ENCODE assay signal across 12 cellular contexts in the genomic region with DNA sequence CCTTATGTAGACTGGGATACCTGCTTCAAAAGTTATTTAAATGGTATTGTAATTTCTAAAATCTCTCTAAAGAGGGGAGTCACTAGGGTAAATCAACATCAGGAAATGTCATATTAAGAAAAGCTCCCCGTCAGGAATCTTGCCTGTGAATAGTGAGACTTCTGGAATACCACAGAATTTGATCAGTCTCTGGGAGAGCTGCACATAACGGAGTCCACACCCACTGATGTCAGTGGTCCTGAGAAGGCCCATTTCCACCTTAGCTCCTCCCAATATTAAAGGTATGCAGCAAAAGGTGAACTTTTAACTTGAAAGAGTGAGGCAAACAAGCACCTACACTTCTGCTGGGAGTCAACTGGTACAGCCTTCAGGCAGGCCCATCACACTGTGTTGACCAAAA. TPM values are rescaled to one million over a fixed set of nuclear protein-coding genes. Genes with fewer than 3 reads are reported as not detected.
DNase-seq lines count a peak whose midpoint lies in the region; ATAC-seq, FAIRE-seq and TF ChIP-seq lines count a peak whose summit lies in the region.
"Had no signal": no experiment of that assay in that cellular context is flagged by ENCODE, and none has a peak within 500 bp of the region (broad histone marks: within the 10 kb centered on the region; RNA-seq: fewer than 3 reads in every experiment).

No MANE protein-coding gene starts in this region.

- H3K9me3 ChIP-seq in RWPE2 (ENCODE audit: severe bottlenecking) (no peaks in the 10 kb centered on the region), small intestine (ENCODE audit: control insufficient read depth, low read depth) (no peaks in the 10 kb centered on the region)
- H3K9me3 ChIP-seq: right lobe of liver, thoracic aorta had no signal

- H3K4me3 ChIP-seq in RWPE2 (ENCODE audit: severe bottlenecking) (no peak overlapping the region), epithelial cell of esophagus (ENCODE audit: low read length) (no peak overlapping the region), small intestine (ENCODE audit: low read depth in 1 of 2, low read length in 2 of 2) (no peak overlapping the region)
- H3K4me3 ChIP-seq: right lobe of liver, thoracic aorta had no signal

- H3K27me3 ChIP-seq in RWPE2 (ENCODE audit: insufficient read depth, poor library complexity, severe bottlenecking) = no peaks in the 10 kb centered on the region
- H3K27me3 ChIP-seq in small intestine (ENCODE audit: control insufficient read depth in 2 of 2, insufficient read depth in 2 of 2, low read length in 2 of 2) = no peaks in the 10 kb centered on the region
- H3K27me3 ChIP-seq: right lobe of liver had no signal

- no peaks in the 10 kb centered on the region for H3K27me3 Mint-ChIP-seq in activated CD4-positive, alpha-beta T cell treated with anti-CD3 and anti-CD28 coated beads, Interleukin-2, amount 10 ng/mL, durations not matched to agents 24 days and 14 days

- H3K36me3 ChIP-seq in RWPE2 (ENCODE audit: low read depth) (peaks cover 68% of the 10 kb centered on the region), small intestine (ENCODE audit: control insufficient read depth in 2 of 2, insufficient read depth in 2 of 2, low read length in 2 of 2) (peaks cover 0 to 11% of the 10 kb centered on the region in 2 donors)

- 76 to 83% (median 82%) methylated on average over 2 of the region's 2 CpGs for WGBS in small intestine, 3 donors

- no peak overlapping the region for H3K4me3 Mint-ChIP-seq in activated CD4-positive, alpha-beta T cell treated with anti-CD3 and anti-CD28 coated beads, Interleukin-2, amount 10 ng/mL, durations not matched to agents 24 days and 14 days

- H3K36me3 Mint-ChIP-seq in activated CD4-positive, alpha-beta T cell treated with anti-CD3 and anti-CD28 coated beads, Interleukin-2, amount 10 ng/mL, durations not matched to agents 24 days and 14 days (ENCODE audit: low read depth) = peaks cover 54% of the 10 kb centered on the region

- TF ChIP-seq CTCF in RWPE2 (IDR thresholded peaks at IDR 0.05; ENCODE audit: poor library complexity, severe bottlenecking) = no peak
- TF ChIP-seq CTCF in epithelial cell of esophagus (IDR thresholded peaks at IDR 0.05; ENCODE audit: insufficient read depth, low read depth, low read length, missing control alignments) = no peak

- FAIRE-seq in small intestine (lab: Jason Lieb, UNC) = no peak

- peaks cover 50% of the 10 kb centered on the region for H3K4me1 Mint-ChIP-seq in activated CD4-positive, alpha-beta T cell treated with anti-CD3 and anti-CD28 coated beads, Interleukin-2, amount 10 ng/mL, durations not matched to agents 24 days and 14 days

- no peak; the same call in 2 of the 3 replicates for ATAC-seq in RWPE2 (ENCODE audit: low read depth)

- intact Hi-C loops in activated CD4-positive, alpha-beta T cell treated with anti-CD3 and anti-CD28 coated beads, Interleukin-2, amount 10 ng/mL, durations not matched to agents 24 days and 14 days (cut with micrococcal nuclease) = no loop called here

- H3K27ac Mint-ChIP-seq in activated CD4-positive, alpha-beta T cell treated with anti-CD3 and anti-CD28 coated beads, Interleukin-2, amount 10 ng/mL, durations not matched to agents 24 days and 14 days = peak overlapping the region; percentile 82

- H3K9me3 Mint-ChIP-seq in activated CD4-positive, alpha-beta T cell treated with anti-CD3 and anti-CD28 coated beads, Interleukin-2, amount 10 ng/mL, durations not matched to agents 24 days and 14 days = no peaks in the 10 kb centered on the region

- DNase-seq in activated CD4-positive, alpha-beta T cell treated with anti-CD3 and anti-CD28 coated beads, Interleukin-2, amount 10 ng/mL, durations not matched to agents 24 days and 14 days = no peak
- DNase-seq in activated CD4-positive, alpha-beta T cell treated with anti-CD3 and anti-CD28 coated beads, Interleukin-2, amount 50 U/mL, for 1 hour = no peak
- no peak for DNase-seq in RWPE2 (ENCODE audit: low spot score)
- DNase-seq in epithelial cell of esophagus (ENCODE audit: low read depth) = peak; percentile 45
- DNase-seq in small intestine = no peak
- no peak for DNase-seq in EL
- DNase-seq in central memory CD4-positive, alpha-beta T cell = no peak
- DNase-seq in NCI-H345 (lab: John Stamatoyannopoulos, UW) = no peak
- DNase-seq: NCI-H1048, NCI-H446 treated with DMSO at 0.1 percent for 48 hours had no signal

- H3K4me1 ChIP-seq in RWPE2 (ENCODE audit: insufficient read depth, poor library complexity, severe bottlenecking) = peaks cover 43% of the 10 kb centered on the region
- peaks cover 0 to 3% of the 10 kb centered on the region in 2 donors for H3K4me1 ChIP-seq in small intestine (ENCODE audit: control insufficient read depth in 2 of 2, insufficient read depth in 1 of 2, low read depth in 1 of 2, low read length in 1 of 2)

- H3K27ac ChIP-seq in RWPE2 (ENCODE audit: poor library complexity, severe bottlenecking) = peak overlapping the region; percentile 72
- H3K27ac ChIP-seq in small intestine (ENCODE audit: low read depth in 1 of 2, low read length in 1 of 2) = peak overlapping the region; percentile 44 to 93
- H3K27ac ChIP-seq: right lobe of liver, thoracic aorta had no signal

RNA-seq across cellular contexts. Expression of a gene that starts 27.3 kb away (rescaled TPM):
- total RNA-seq in activated CD4-positive, alpha-beta T cell treated with anti-CD3 and anti-CD28 coated beads, Interleukin-2, amount 10 ng/mL, durations not matched to agents 24 days and 14 days = 23.6 and 24.1 TPM in 2 replicates
- polyA plus RNA-seq in small intestine = 10 to 100 TPM; 11.2 to 18.1 (median 16.8) TPM

RNA-seq across cellular contexts. Expression of a gene that starts 35.3 kb away (rescaled TPM):
- total RNA-seq in activated CD4-positive, alpha-beta T cell treated with anti-CD3 and anti-CD28 coated beads, Interleukin-2, amount 10 ng/mL, durations not matched to agents 24 days and 14 days = 8.3 and 8.5 TPM in 2 replicates
- polyA plus RNA-seq in small intestine = 1 to 10 TPM; 2.2 to 9.1 (median 8.4) TPM
